In genomic region chr4:182922551-182923284, GRCh38 we compare ENCODE assay signal across 17 cellular contexts. TPM values are rescaled to one million over a fixed set of nuclear protein-coding genes. Genes with fewer than 3 reads are reported as not detected.
DNase-seq lines count a peak whose midpoint lies in the region; ATAC-seq, FAIRE-seq and TF ChIP-seq lines count a peak whose summit lies in the region.
"Had no signal": no experiment of that assay in that cellular context is flagged by ENCODE, and none has a peak within 500 bp of the region (broad histone marks: within the 10 kb centered on the region; RNA-seq: fewer than 3 reads in every experiment).

No MANE protein-coding gene starts in this region.

- H3K9ac ChIP-seq in liver (ENCODE audit: low read depth in 1 of 2, low read length in 2 of 2): no peak overlapping the region

- DNase-seq in MCF 10A (ENCODE audit: unreplicated experiment): peak; percentile 9
- no peak for DNase-seq in breast epithelium (ENCODE audit: low spot score in 2 of 2)
- peak; percentile 9 for DNase-seq in astrocyte of the spinal cord (ENCODE audit: low read depth, low spot score)
- DNase-seq in left ventricle myocardium inferior: no peak
- no peak for DNase-seq in T-helper 17 cell
- DNase-seq in D721Med (ENCODE audit: insufficient read length, low spot score): no peak
- DNase-seq: activated naive CD4-positive, alpha-beta T cell treated with Interleukin-2 at 50 U/mL for 16 hours; central memory CD4-positive, alpha-beta T cell; NCI-H1694; testis had no signal

- H3K27ac Mint-ChIP-seq in MCF 10A (ENCODE audit: low read depth, unreplicated experiment) (no peak overlapping the region), T-helper 17 cell (no peak overlapping the region)
- H3K27ac Mint-ChIP-seq: memory B cell had no signal

- H3K9me3 ChIP-seq in breast epithelium (no peaks in the 10 kb centered on the region), liver (ENCODE audit: control insufficient read depth in 4 of 4, low read length in 3 of 4) (no peaks in the 10 kb centered on the region), left ventricle myocardium inferior (replicated peaks) (no peaks in the 10 kb centered on the region), T-helper 17 cell (ENCODE audit: control insufficient read depth, low read length, poor library complexity, severe bottlenecking) (no peaks in the 10 kb centered on the region)
- H3K9me3 ChIP-seq: A549, testis had no signal

- no peak for TF ChIP-seq POLR2A in breast epithelium (IDR thresholded peaks at IDR 0.05)

- intact Hi-C loops in MCF 10A (cut with micrococcal nuclease): loop anchor here (10.0 kb wide), 1 partner anchor 448 kb away; no protein-coding TSS in a partner anchor
- intact Hi-C loops in breast epithelium (cut with DNase I; ENCODE audit: low total_unique reads): no loop called here
- intact Hi-C loops in left ventricle myocardium inferior (cut with micrococcal nuclease): no loop called here

- ATAC-seq in HG03565 (IDR thresholded peaks at IDR 0.05; ENCODE audit: unreplicated experiment) (no peak), T-helper 17 cell (no peak)
- ATAC-seq: A549, K562 had no signal

- no peaks in the 10 kb centered on the region for H3K9me3 Mint-ChIP-seq in MCF 10A (ENCODE audit: unreplicated experiment)
- H3K9me3 Mint-ChIP-seq: memory B cell had no signal

- in situ Hi-C loops in astrocyte of the spinal cord (cut with HindIII; ENCODE audit: low sequenced_read_pairs): no loop called here

- POLR2A ChIA-PET in MCF 10A (lab: Yijun Ruan, JAX): interaction anchor here (0.7 kb wide), 1 partner anchor 9 kb away, joined by 3 read pairs; no protein-coding TSS in a partner anchor

- FAIRE-seq in D721Med (lab: Jason Lieb, UNC): no peak
- FAIRE-seq: A549, endothelial cell of umbilical vein, K562 had no signal

- H3K4me3 ChIP-seq in breast epithelium (no peak overlapping the region), astrocyte of the spinal cord (ENCODE audit: low read depth, low read length) (no peak overlapping the region), liver (ENCODE audit: low read depth in 1 of 3, low read length in 3 of 3) (no peak overlapping the region), left ventricle myocardium inferior (no peak overlapping the region)
- H3K4me3 ChIP-seq: A549, K562, SK-N-MC, testis had no signal

- no peak for TF ChIP-seq RAD21 in liver (IDR thresholded peaks at IDR 0.05)

- no peaks in the 10 kb centered on the region for H3K27me3 Mint-ChIP-seq in MCF 10A (ENCODE audit: insufficient read depth, unreplicated experiment)
- H3K27me3 Mint-ChIP-seq in T-helper 17 cell: peaks cover 18% of the 10 kb centered on the region
- H3K27me3 Mint-ChIP-seq: memory B cell had no signal

- H3K27me3 ChIP-seq in breast epithelium (no peaks in the 10 kb centered on the region), liver (ENCODE audit: control insufficient read depth in 4 of 4, insufficient read depth in 4 of 4, low read length in 3 of 4) (no peaks in the 10 kb centered on the region), left ventricle myocardium inferior (ENCODE audit: low read depth) (no peaks in the 10 kb centered on the region)
- H3K27me3 ChIP-seq: testis had no signal

- no peaks in the 10 kb centered on the region for H3K4me1 Mint-ChIP-seq in MCF 10A (ENCODE audit: insufficient read depth, unreplicated experiment)
- peaks cover 12% of the 10 kb centered on the region for H3K4me1 Mint-ChIP-seq in T-helper 17 cell

- H3K4me3 Mint-ChIP-seq in MCF 10A (ENCODE audit: unreplicated experiment) (no peak overlapping the region), T-helper 17 cell (no peak overlapping the region)
- H3K4me3 Mint-ChIP-seq: memory B cell had no signal

- H3K4me1 ChIP-seq in breast epithelium (no peaks in the 10 kb centered on the region), liver (ENCODE audit: control insufficient read depth in 4 of 4, insufficient read depth in 4 of 4, low read length in 3 of 4) (peaks cover 1 to 26% (median 16%) of the 10 kb centered on the region in 4 donors), left ventricle myocardium inferior (peaks cover 9% of the 10 kb centered on the region)

- H3K27ac ChIP-seq in breast epithelium (no peak overlapping the region), liver (ENCODE audit: low read depth in 1 of 2, low read length in 2 of 2) (peak overlapping the region; percentile 45), left ventricle myocardium inferior (replicated peaks) (no peak overlapping the region)
- H3K27ac ChIP-seq: A549, SK-N-MC, testis had no signal

- CTCF ChIA-PET in MCF 10A (lab: Yijun Ruan, JAX): interaction anchor here (0.5 to 7.3 kb wide), 5 partner anchors 15 to 963 kb away, joined by 3 to 55 read pairs (median 5); no protein-coding TSS in a partner anchor

- no peaks in the 10 kb centered on the region for H3K36me3 Mint-ChIP-seq in MCF 10A (ENCODE audit: insufficient read depth, unreplicated experiment)
- no peaks in the 10 kb centered on the region for H3K36me3 Mint-ChIP-seq in T-helper 17 cell (ENCODE audit: low read depth)
- H3K36me3 Mint-ChIP-seq: memory B cell had no signal

- BruUV-seq in MCF 10A (replicated peaks; lab: Mats Ljungman, UMichigan): no TSS peak

- TF ChIP-seq CTCF in MCF 10A (IDR thresholded peaks at IDR 0.05; ENCODE audit: unreplicated experiment) (no peak), breast epithelium (IDR thresholded peaks at IDR 0.05) (no peak), astrocyte of the spinal cord (IDR thresholded peaks at IDR 0.05; ENCODE audit: low read depth, low read length) (no peak), liver (IDR thresholded peaks at IDR 0.05; ENCODE audit: low read depth, low read length, missing input control) (no peak), left ventricle myocardium inferior (IDR thresholded peaks at IDR 0.05; ENCODE audit: borderline replicate concordance) (no peak), D721Med (IDR thresholded peaks at IDR 0.05; ENCODE audit: insufficient read depth, missing control alignments) (no peak)

- H3K36me3 ChIP-seq in breast epithelium (no peaks in the 10 kb centered on the region), liver (ENCODE audit: control insufficient read depth in 4 of 4, insufficient read depth in 3 of 4, low read depth in 1 of 4, low read length in 3 of 4) (no peaks in the 10 kb centered on the region), left ventricle myocardium inferior (no peaks in the 10 kb centered on the region)

- 33% methylated on average over 13 of the region's 13 CpGs for WGBS in liver

TF ChIP-seq in liver, 16 proteins besides CTCF, POLR2A, EP300 and RAD21 (continues in another document):
- TF ChIP-seq ZBTB33 (IDR thresholded peaks at IDR 0.05): no peak
- no peak for TF ChIP-seq MAX (IDR thresholded peaks at IDR 0.05)
- TF ChIP-seq FOXA2 (IDR thresholded peaks at IDR 0.05): no peak
- peak; percentile 20 for TF ChIP-seq REST (IDR thresholded peaks at IDR 0.05)
- TF ChIP-seq, protein P1, sequence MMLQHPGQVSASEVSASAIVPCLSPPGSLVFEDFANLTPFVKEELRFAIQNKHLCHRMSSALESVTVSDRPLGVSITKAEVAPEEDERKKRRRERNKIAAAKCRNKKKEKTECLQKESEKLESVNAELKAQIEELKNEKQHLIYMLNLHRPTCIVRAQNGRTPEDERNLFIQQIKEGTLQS (IDR thresholded peaks at IDR 0.05): no peak
- TF ChIP-seq SP1 (IDR thresholded peaks at IDR 0.05): peak; percentile 16
- TF ChIP-seq JUND (IDR thresholded peaks at IDR 0.05): no peak
- TF ChIP-seq FOXA1 (IDR thresholded peaks at IDR 0.05): no peak
- no peak for TF ChIP-seq HNF4G (IDR thresholded peaks at IDR 0.05)
- TF ChIP-seq RXRA (IDR thresholded peaks at IDR 0.05): peak; percentile 9 to 11

RNA-seq across cellular contexts. Expression of gene DCTD, which starts 5.5 kb away (rescaled TPM):
- total RNA-seq in MCF 10A (2022): 168 and 180 TPM in 2 replicates
- total RNA-seq in breast epithelium: 10 to 100 TPM; 46.0 to 75.2 (median 48.2) TPM
- 10 to 100 TPM; 39.6 to 52.9 TPM for total RNA-seq in liver
- 10 to 100 TPM; 36.9 to 49.7 TPM for polyA plus RNA-seq in liver
- 44.2 TPM for total RNA-seq in left ventricle myocardium inferior
- total RNA-seq in T-helper 17 cell: 10 to 100 TPM; 50.4 to 55.5 TPM

Comparison
In these comparisons a context has a peak if more than half of its experiments do, and no peak if none do; other contexts are left out.
1. DNase-seq: peak in MCF 10A (single experiment) and astrocyte of the spinal cord (single experiment); none in breast epithelium (0 of 2), left ventricle myocardium inferior (single experiment), T-helper 17 cell (0 of 3) and D721Med (single experiment).
2. H3K27ac ChIP-seq: peak in liver (2 of 2); none in breast epithelium (0 of 2) and left ventricle myocardium inferior (single experiment).